Comparison of ENCODE assay signal across 20 cellular contexts in genomic region chr14:77342726-77343397, GRCh38. TPM values are rescaled to one million over a fixed set of nuclear protein-coding genes. Genes with fewer than 3 reads are reported as not detected.
DNase-seq lines count a peak whose midpoint lies in the region; ATAC-seq and TF ChIP-seq lines count a peak whose summit lies in the region.
"Had no signal": no experiment of that assay in that cellular context is flagged by ENCODE, and none has a peak within 500 bp of the region (broad histone marks: within the 10 kb centered on the region; RNA-seq: fewer than 3 reads in every experiment).

No MANE protein-coding gene starts in this region.

- TF ChIP-seq CTCF in SK-N-SH (IDR thresholded peaks at IDR 0.05) (no peak), RWPE2 (IDR thresholded peaks at IDR 0.05; ENCODE audit: poor library complexity, severe bottlenecking) (no peak), uterus (IDR thresholded peaks at IDR 0.05) (no peak)

- peaks cover 4 to 36% of the 10 kb centered on the region in 2 experiments for H3K36me3 ChIP-seq in SK-N-SH (replicated peaks in 1 of 2; ENCODE audit: control insufficient read depth in 1 of 2, insufficient read depth in 2 of 2, low read length in 1 of 2)
- H3K36me3 ChIP-seq in RWPE2 (ENCODE audit: low read depth), result peaks cover 14% of the 10 kb centered on the region
- H3K36me3 ChIP-seq in uterus, result no peaks in the 10 kb centered on the region

- 85% methylated on average over 10 of the region's 10 CpGs for WGBS in SK-N-SH (ENCODE audit: low lambda C conversion rate)

- DNase-seq in SK-N-SH, result no peak
- DNase-seq in RWPE2 (ENCODE audit: low spot score), result no peak
- DNase-seq in dermis blood vessel endothelial cell, result peak; percentile 10
- no peak for DNase-seq in COLO668 (lab: John Stamatoyannopoulos, UW; ENCODE audit: unreplicated experiment)
- DNase-seq in cerebellar cortex (ENCODE audit: low spot score), result no peak
- DNase-seq in uterus, result no peak
- DNase-seq: AML-193, DND-41, GF-D8, GM23248, NCI-H1436, NCI-H2029, NCI-H774, SHP77 had no signal

- no peak overlapping the region for H3K9ac ChIP-seq in SK-N-SH
- H3K9ac ChIP-seq: GM23248 had no signal

- intact Hi-C loops in uterus (cut with DNase I; ENCODE audit: low total_unique reads), result no loop called here

- H3K4me1 ChIP-seq in SK-N-SH (ENCODE audit: control insufficient read depth in 1 of 2, insufficient read depth in 2 of 2, low read depth in 1 of 2, low read length in 1 of 2) (0 out of 4 replicates have a peak, but pooled peaks cover 0 to 5% of the 10 kb centered on the region in 2 experiments), RWPE2 (ENCODE audit: insufficient read depth, poor library complexity, severe bottlenecking) (no peaks in the 10 kb centered on the region), uterus (no peaks in the 10 kb centered on the region)

- no peaks in the 10 kb centered on the region for H3F3A ChIP-seq in SK-N-SH (replicated peaks; ENCODE audit: insufficient read depth)

- no peak overlapping the region for H3K4me2 ChIP-seq in SK-N-SH

- CTCF ChIA-PET in SK-N-SH (lab: Yijun Ruan, JAX), result no interaction called here

- no peaks in the 10 kb centered on the region for H3K27me3 ChIP-seq in SK-N-SH (ENCODE audit: insufficient read depth)
- H3K27me3 ChIP-seq in RWPE2 (ENCODE audit: insufficient read depth, poor library complexity, severe bottlenecking), result no peaks in the 10 kb centered on the region
- H3K27me3 ChIP-seq in uterus, result no peaks in the 10 kb centered on the region

- H3K9me3 ChIP-seq in SK-N-SH (no peaks in the 10 kb centered on the region), RWPE2 (ENCODE audit: severe bottlenecking) (no peaks in the 10 kb centered on the region), uterus (no peaks in the 10 kb centered on the region)

- H2AFZ ChIP-seq in SK-N-SH (ENCODE audit: low read depth), result no peak overlapping the region
- H2AFZ ChIP-seq: GM23248 had no signal

- TF ChIP-seq POLR2A in uterus (IDR thresholded peaks at IDR 0.05), result no peak

- H3K27ac ChIP-seq in SK-N-SH (ENCODE audit: low read depth in 2 of 2, low read length in 1 of 2), result no peak overlapping the region
- no peak overlapping the region for H3K27ac ChIP-seq in RWPE2 (ENCODE audit: poor library complexity, severe bottlenecking)
- H3K27ac ChIP-seq in uterus, result no peak overlapping the region
- H3K27ac ChIP-seq: 22Rv1, C4-2B, GM23248, SK-N-MC had no signal

- no peak for TF ChIP-seq RAD21 in SK-N-SH (IDR thresholded peaks at IDR 0.05; ENCODE audit: low read length)

- H3K9me2 ChIP-seq in SK-N-SH, result no peaks in the 10 kb centered on the region

- H4K20me1 ChIP-seq in SK-N-SH (ENCODE audit: insufficient read depth), result no peaks in the 10 kb centered on the region

- peak; percentile 24; the same call in 2 of the 3 replicates for ATAC-seq in SK-N-SH treated with all-trans-retinoic acid at 6 μM for 48 hours
- peak; percentile 55; the same call in 2 of the 3 replicates for ATAC-seq in RWPE2 (ENCODE audit: low read depth)
- no peak for ATAC-seq in GM18873 (IDR thresholded peaks at IDR 0.05; ENCODE audit: low FRiP score, unreplicated experiment)
- ATAC-seq: HCT116 had no signal

- H3K4me3 ChIP-seq in SK-N-SH (ENCODE audit: low read depth in 2 of 2, low read length in 1 of 2) (no peak overlapping the region), RWPE2 (ENCODE audit: severe bottlenecking) (no peak overlapping the region), uterus (no peak overlapping the region)
- H3K4me3 ChIP-seq: GM23248, SK-N-MC had no signal

- POLR2A ChIA-PET in SK-N-SH (lab: Yijun Ruan, JAX), result no interaction called here

- no peaks in the 10 kb centered on the region for H3K79me2 ChIP-seq in SK-N-SH (ENCODE audit: insufficient read depth)

- TF ChIP-seq EP300 in SK-N-SH (IDR thresholded peaks at IDR 0.05; ENCODE audit: borderline replicate concordance in 1 of 2, low read depth in 1 of 2, low read length in 1 of 2), result no peak

TF ChIP-seq in SK-N-SH treated with all-trans-retinoic acid at 6 μM for 48 hours, 23 proteins besides CTCF, POLR2A, EP300 and RAD21 (continues in another document):
- TF ChIP-seq ZNF70 (CRISPR knock-in tag; IDR thresholded peaks at IDR 0.05) (no peak), ARNTL (CRISPR knock-in tag; IDR thresholded peaks at IDR 0.05; ENCODE audit: borderline replicate concordance, low read depth) (no peak), BACH2 (CRISPR knock-in tag; IDR thresholded peaks at IDR 0.05; ENCODE audit: borderline replicate concordance) (no peak), ZFP30 (CRISPR knock-in tag; IDR thresholded peaks at IDR 0.05) (no peak), GLIS3 (CRISPR knock-in tag; IDR thresholded peaks at IDR 0.05) (no peak), PPARA (CRISPR knock-in tag; IDR thresholded peaks at IDR 0.05; ENCODE audit: borderline replicate concordance) (no peak), CREB5 (CRISPR knock-in tag; IDR thresholded peaks at IDR 0.05; ENCODE audit: low read depth) (no peak)

TF ChIP-seq in SK-N-SH, 30 proteins besides CTCF, POLR2A, EP300 and RAD21 (continues in another document):
- no peak for TF ChIP-seq USF2 (IDR thresholded peaks at IDR 0.05; ENCODE audit: borderline replicate concordance, low read depth, low read length)
- no peak for TF ChIP-seq MXI1 (IDR thresholded peaks at IDR 0.05; ENCODE audit: low read depth, low read length)
- TF ChIP-seq RFX5 (IDR thresholded peaks at IDR 0.05; ENCODE audit: low read length), result no peak
- TF ChIP-seq SIN3A (IDR thresholded peaks at IDR 0.05; ENCODE audit: borderline replicate concordance, low read depth, low read length), result no peak
- no peak for TF ChIP-seq ZBTB33 (IDR thresholded peaks at IDR 0.05; ENCODE audit: borderline replicate concordance, low read depth)
- no peak for TF ChIP-seq IRF3 (IDR thresholded peaks at IDR 0.05; ENCODE audit: low read depth, low read length)
- TF ChIP-seq GATA2 (CRISPR knock-in tag; IDR thresholded peaks at IDR 0.05), result no peak
- TF ChIP-seq EZH2phosphoT487 (IDR thresholded peaks at IDR 0.05; ENCODE audit: borderline replicate concordance, low read depth), result no peak
- TF ChIP-seq YY1 (IDR thresholded peaks at IDR 0.05; ENCODE audit: low read depth), result no peak

RNA-seq across cellular contexts. Expression of gene GSTZ1, which starts 22.0 kb away (rescaled TPM):
- 43.1 and 53.7 TPM in 2 replicates for polyA plus RNA-seq in SK-N-SH (2012; rRNA removed)
- polyA plus RNA-seq in SK-N-SH (2012; cell fraction: cytosol; rRNA removed), result 31.1 and 38.5 TPM in 2 replicates
- polyA plus RNA-seq in SK-N-SH (2012; cell fraction: nucleus; rRNA removed), result 70.6 and 83.8 TPM in 2 replicates
- total RNA-seq in dermis blood vessel endothelial cell (31.3 and 34.2 TPM in 2 replicates), uterus (10 to 100 TPM in 2 of 4 donors, 1 to 10 TPM in 2; 1.8 to 24.4 (median 8.4) TPM)

RNA-seq across cellular contexts. Expression of gene POMT2, which starts 22.2 kb away (rescaled TPM):
- 19.9 and 22.8 TPM in 2 replicates for polyA plus RNA-seq in SK-N-SH (2012; rRNA removed)
- polyA plus RNA-seq in SK-N-SH (2012; cell fraction: cytosol; rRNA removed), result 10.6 and 11.6 TPM in 2 replicates
- 74.6 and 108 TPM in 2 replicates for polyA plus RNA-seq in SK-N-SH (2012; cell fraction: nucleus; rRNA removed)
- total RNA-seq in dermis blood vessel endothelial cell (8.5 and 14.7 TPM in 2 replicates), uterus (10 to 100 TPM in 3 of 4 donors, 1 to 10 TPM in 1; 2.1 to 72.2 (median 27.9) TPM)

RNA-seq across cellular contexts. Expression of gene TMED8, which starts 34.0 kb away (rescaled TPM):
- polyA plus RNA-seq in SK-N-SH (2012; rRNA removed), result 2.3 and 3.2 TPM in 2 replicates
- 3.1 TPM in 2 replicates for polyA plus RNA-seq in SK-N-SH (2012; cell fraction: cytosol; rRNA removed)
- polyA plus RNA-seq in SK-N-SH (2012; cell fraction: nucleus; rRNA removed), result 2.6 and 4.0 TPM in 2 replicates
- total RNA-seq in dermis blood vessel endothelial cell (11.2 and 12.9 TPM in 2 replicates), uterus (10 to 100 TPM in 2 of 4 donors, 1 to 10 TPM in 2; 4.4 to 16.6 (median 10.5) TPM)

RNA-seq across cellular contexts. Expression of gene SAMD15, which starts 34.3 kb away (rescaled TPM):
- 1.7 and 3.0 TPM in 2 replicates for polyA plus RNA-seq in SK-N-SH (2012; rRNA removed)
- polyA plus RNA-seq in SK-N-SH (2012; cell fraction: cytosol; rRNA removed), result 2.4 and 3.1 TPM in 2 replicates
- polyA plus RNA-seq in SK-N-SH (2012; cell fraction: nucleus; rRNA removed), result 1.9 and 2.1 TPM in 2 replicates
- 0.88 and 1.0 TPM in 2 replicates for total RNA-seq in dermis blood vessel endothelial cell
- total RNA-seq in uterus, result 1 to 10 TPM in 1 of 4 donors, under 1 TPM in 2, not detected in 1; under 0.01 to 3.1 (median 0.55) TPM
